In genomic region chr6:158004696-158005095, GRCh38 we compare ENCODE assay signal across 16 cellular contexts. TPM values are rescaled to one million over a fixed set of nuclear protein-coding genes. Genes with fewer than 3 reads are reported as not detected.
DNase-seq lines count a peak whose midpoint lies in the region; ATAC-seq and TF ChIP-seq lines count a peak whose summit lies in the region.
"Had no signal": no experiment of that assay in that cellular context is flagged by ENCODE, and none has a peak within 500 bp of the region (broad histone marks: within the 10 kb centered on the region; RNA-seq: fewer than 3 reads in every experiment).

No MANE protein-coding gene starts in this region.

- intact Hi-C loops in cardiac septum (cut with DNase I), result no loop called here
- intact Hi-C loops in left cardiac atrium (cut with DNase I), result no loop called here
- intact Hi-C loops in esophagus muscularis mucosa (cut with DNase I), result no loop called here
- intact Hi-C loops in prostate gland (cut with DNase I), result loop anchor here (5.0 kb wide), 1 partner anchor 38 kb away; no protein-coding TSS in a partner anchor
- intact Hi-C loops in vagina (cut with DNase I), result no loop called here

- TF ChIP-seq CTCF in esophagus muscularis mucosa (IDR thresholded peaks at IDR 0.05) (no peak), prostate gland (IDR thresholded peaks at IDR 0.05) (no peak), vagina (IDR thresholded peaks at IDR 0.05) (no peak), Peyer's patch (IDR thresholded peaks at IDR 0.05) (no peak)

- DNase-seq in cardiac septum (ENCODE audit: low spot score), result peak; percentile 27
- DNase-seq in left cardiac atrium, result no peak
- no peak for DNase-seq in esophagus muscularis mucosa (ENCODE audit: extremely low spot score)
- no peak for DNase-seq in prostate gland (ENCODE audit: low spot score)
- DNase-seq in vagina (ENCODE audit: extremely low spot score in 2 of 2), result no peak
- no peak for DNase-seq in NOMO-1 treated with DMSO at 0.1 percent for 48 hours (lab: John Stamatoyannopoulos, UW; ENCODE audit: unreplicated experiment)
- DNase-seq in COLO668 (lab: John Stamatoyannopoulos, UW; ENCODE audit: unreplicated experiment), result no peak
- no peak for DNase-seq in Peyer's patch
- DNase-seq: activated CD8-positive, alpha-beta T cell treated with anti-CD3 and anti-CD28 coated beads for 36 hours; activated T-cell treated with anti-CD3 and anti-CD28 coated beads, Interleukin-2, amount 50 U/mL, for 72 hours; CD4-positive, alpha-beta memory T cell; EL; NCI-H82; stimulated activated CD4-positive, alpha-beta T cell treated with anti-CD3 and anti-CD28 coated beads, Interleukin-4, amount 100 ng/mL, for 4 hours; SW 1271 had no signal

- H3K27ac ChIP-seq in esophagus muscularis mucosa (replicated peaks in 1 of 4) (peak overlapping the region; percentile 83 to 87 (median 86)), prostate gland (peak overlapping the region; percentile 75 to 77), vagina (peak overlapping the region; percentile 93), Peyer's patch (peak overlapping the region in 2 of 4 donors; percentile 75 to 81)
- H3K27ac ChIP-seq: HL-60 had no signal

- H3K36me3 ChIP-seq in esophagus muscularis mucosa, result no peaks in the 10 kb centered on the region
- no peaks in the 10 kb centered on the region for H3K36me3 ChIP-seq in prostate gland
- no peaks in the 10 kb centered on the region for H3K36me3 ChIP-seq in vagina
- no peaks in the 10 kb centered on the region for H3K36me3 ChIP-seq in Peyer's patch

- TF ChIP-seq POLR2A in esophagus muscularis mucosa (IDR thresholded peaks at IDR 0.05; ENCODE audit: low read depth) (no peak), prostate gland (IDR thresholded peaks at IDR 0.05) (no peak), vagina (IDR thresholded peaks at IDR 0.05) (no peak), Peyer's patch (IDR thresholded peaks at IDR 0.05) (no peak)

- H3K4me3 ChIP-seq in esophagus muscularis mucosa, result no peak overlapping the region
- H3K4me3 ChIP-seq in prostate gland, result no peak overlapping the region
- no peak overlapping the region for H3K4me3 ChIP-seq in vagina
- no peak overlapping the region for H3K4me3 ChIP-seq in Peyer's patch

- H3K4me1 ChIP-seq in esophagus muscularis mucosa, result peaks cover 59 to 87% (median 78%) of the 10 kb centered on the region in 4 donors
- peaks cover 20% of the 10 kb centered on the region for H3K4me1 ChIP-seq in prostate gland (replicated peaks)
- peaks cover 48% of the 10 kb centered on the region for H3K4me1 ChIP-seq in vagina
- peaks cover 3 to 45% (median 9%) of the 10 kb centered on the region in 4 donors for H3K4me1 ChIP-seq in Peyer's patch

- no peak for TF ChIP-seq EP300 in esophagus muscularis mucosa (IDR thresholded peaks at IDR 0.05)

- H3K9me3 ChIP-seq in esophagus muscularis mucosa (no peaks in the 10 kb centered on the region), prostate gland (no peaks in the 10 kb centered on the region), vagina (no peaks in the 10 kb centered on the region), Peyer's patch (no peaks in the 10 kb centered on the region)

- 94% methylated on average over 14 of the region's 14 CpGs for WGBS in esophagus muscularis mucosa
- 95% methylated on average over 14 of the region's 14 CpGs for WGBS in prostate gland

- ATAC-seq in left cardiac atrium, result no peak
- ATAC-seq: activated CD8-positive, alpha-beta T cell treated with anti-CD3 and anti-CD28 coated beads for 36 hours; activated T-cell treated with anti-CD3 and anti-CD28 coated beads, Interleukin-2, amount 50 U/mL, for 72 hours had no signal

- H3K27me3 ChIP-seq in esophagus muscularis mucosa, result no peaks in the 10 kb centered on the region
- H3K27me3 ChIP-seq in prostate gland (replicated peaks; ENCODE audit: insufficient read depth), result no peaks in the 10 kb centered on the region
- no peaks in the 10 kb centered on the region for H3K27me3 ChIP-seq in vagina
- H3K27me3 ChIP-seq in Peyer's patch, result no peaks in the 10 kb centered on the region

RNA-seq across cellular contexts. Expression of gene SYNJ2, which starts 23.0 kb away (rescaled TPM):
- 24.0 TPM for total RNA-seq in cardiac septum
- 10 to 100 TPM; 10.2 to 23.4 TPM for total RNA-seq in left cardiac atrium
- total RNA-seq in esophagus muscularis mucosa, result 10 to 100 TPM; 17.0 to 25.3 (median 25.1) TPM
- 10 to 100 TPM; 19.7 to 19.9 TPM for total RNA-seq in prostate gland
- total RNA-seq in vagina, result 8.3 TPM
- total RNA-seq in Peyer's patch, result 10 to 100 TPM; 26.8 to 47.2 (median 34.0) TPM
